In genomic region chr14:105058521-105059034, GRCh38 we compare ENCODE assay signal across 13 cellular contexts. TPM values are rescaled to one million over a fixed set of nuclear protein-coding genes. Genes with fewer than 3 reads are reported as not detected.
A peak's percentile ranks its signal among the peaks of the same experiment; 100 is the strongest.
DNase-seq lines count a peak whose midpoint lies in the region; ATAC-seq and TF ChIP-seq lines count a peak whose summit lies in the region.
"Had no signal": no experiment of that assay in that cellular context is flagged by ENCODE, and none has a peak within 500 bp of the region (broad histone marks: within the 10 kb centered on the region; RNA-seq: fewer than 3 reads in every experiment).

No MANE protein-coding gene starts in this region.

- H3K23ac ChIP-seq in IMR-90 (ENCODE audit: low read depth, low read length) = no peak overlapping the region

- H3K9me3 ChIP-seq in IMR-90 (ENCODE audit: control insufficient read depth, insufficient read depth, low read length) = no peaks in the 10 kb centered on the region
- H3K9me3 ChIP-seq: Peyer's patch, transverse colon had no signal

- no TSS peak for BruUV-seq in IMR-90 (replicated peaks; lab: Mats Ljungman, UMichigan)

- H3K27ac Mint-ChIP-seq in activated T-cell treated with anti-CD3 and anti-CD28 coated beads, Interleukin-2, amount 50 U/mL, for 72 hours = no peak overlapping the region
- H3K27ac Mint-ChIP-seq in dendritic cell treated with granulocyte-macrophage colony-stimulating factor and Interleukin-4, amounts not matched to agents 40 ng/mL and 50 ng/mL, for 4 days = peak overlapping the region; percentile 98

- H3K4me1 Mint-ChIP-seq in activated T-cell treated with anti-CD3 and anti-CD28 coated beads, Interleukin-2, amount 50 U/mL, for 72 hours (ENCODE audit: low read depth) = peaks cover 49% of the 10 kb centered on the region
- peaks cover 62% of the 10 kb centered on the region for H3K4me1 Mint-ChIP-seq in dendritic cell treated with granulocyte-macrophage colony-stimulating factor and Interleukin-4, amounts not matched to agents 40 ng/mL and 50 ng/mL, for 4 days (ENCODE audit: low read depth)

- H3K4me3 Mint-ChIP-seq in activated T-cell treated with anti-CD3 and anti-CD28 coated beads, Interleukin-2, amount 50 U/mL, for 72 hours = peak overlapping the region in 1 of 2 donors; percentile 90
- H3K4me3 Mint-ChIP-seq in dendritic cell treated with granulocyte-macrophage colony-stimulating factor and Interleukin-4, amounts not matched to agents 40 ng/mL and 50 ng/mL, for 4 days = peak overlapping the region; percentile 76

- in situ Hi-C loops in IMR-90 (cut with MboI; ENCODE audit: low sequenced_read_pairs) = no loop called here

- no peaks in the 10 kb centered on the region for H3K9me3 Mint-ChIP-seq in activated T-cell treated with anti-CD3 and anti-CD28 coated beads, Interleukin-2, amount 50 U/mL, for 72 hours
- no peaks in the 10 kb centered on the region for H3K9me3 Mint-ChIP-seq in dendritic cell treated with granulocyte-macrophage colony-stimulating factor and Interleukin-4, amounts not matched to agents 40 ng/mL and 50 ng/mL, for 4 days

- no peak overlapping the region for H2AFZ ChIP-seq in IMR-90 (replicated peaks; ENCODE audit: low read length, poor library complexity)

- no peak overlapping the region for H3K4ac ChIP-seq in IMR-90 (ENCODE audit: low read depth, low read length)

- H3K4me1 ChIP-seq in IMR-90 (ENCODE audit: control insufficient read depth, insufficient read depth, low read length) = no peaks in the 10 kb centered on the region

- H4K5ac ChIP-seq in IMR-90 (ENCODE audit: low read depth, low read length) = no peak overlapping the region

- H2AK9ac ChIP-seq in IMR-90 (replicated peaks; ENCODE audit: low read depth, low read length, poor library complexity) = peak overlapping the region; percentile 42

- no peak overlapping the region for H2AK5ac ChIP-seq in IMR-90 (ENCODE audit: low read depth, low read length)

- H3K27ac ChIP-seq in IMR-90 (ENCODE audit: insufficient read depth, low read length) = no peak overlapping the region

- POLR2A ChIA-PET in IMR-90 (lab: Charles Lee; ENCODE audit: unreplicated experiment) = no interaction called here

- H2BK120ac ChIP-seq in IMR-90 (ENCODE audit: low read depth, low read length) = no peak overlapping the region

- TF ChIP-seq RAD21 in IMR-90 (IDR thresholded peaks at IDR 0.05; ENCODE audit: low read length) = no peak

- no peak overlapping the region for H2BK5ac ChIP-seq in IMR-90 (ENCODE audit: low read depth, low read length, poor library complexity, severe bottlenecking)

- H3K18ac ChIP-seq in IMR-90 (ENCODE audit: low read depth, low read length) = no peak overlapping the region

- no peak overlapping the region for H3K14ac ChIP-seq in IMR-90 (replicated peaks; ENCODE audit: low read depth, low read length)

- intact Hi-C loops in IMR-90 (cut with micrococcal nuclease) = no loop called here
- intact Hi-C loops in dendritic cell treated with granulocyte-macrophage colony-stimulating factor and Interleukin-4, amounts not matched to agents 40 ng/mL and 50 ng/mL, for 4 days (cut with micrococcal nuclease) = no loop called here
- intact Hi-C loops in sciatic nerve (cut with DNase I) = loop anchor here (10.0 kb wide), 1 partner anchor 1066 kb away; no protein-coding TSS in a partner anchor

- H4K91ac ChIP-seq in IMR-90 (ENCODE audit: insufficient read depth, low read depth, low read length) = no peak overlapping the region

- dilution Hi-C loops in IMR-90 (cut with HindIII; ENCODE audit: low sequenced_read_pairs, unreplicated experiment) = loop anchor here (10.0 kb wide), 1 partner anchor 124 kb away; no protein-coding TSS in a partner anchor

- TF ChIP-seq CTCF in IMR-90 (conservative IDR thresholded peaks at IDR 0.05; ENCODE audit: low read depth, low read length) = no peak

- no peak overlapping the region for H2BK20ac ChIP-seq in IMR-90 (ENCODE audit: low read depth, low read length)

- H3K79me1 ChIP-seq in IMR-90 (ENCODE audit: low read depth in 1 of 2, low read length in 2 of 2) = no peaks in the 10 kb centered on the region

- 85% methylated on average over 4 of the region's 14 CpGs; no CpG with 5 or more reads in 1 of the 2 experiments for WGBS in IMR-90 (ENCODE audit: extremely low coverage in 2 of 2, insufficient read length in 1 of 2), 2 experiments

- no peak overlapping the region for H3K56ac ChIP-seq in IMR-90 (ENCODE audit: extremely low read depth, insufficient read depth, low read length)

- no peak overlapping the region for H2BK15ac ChIP-seq in IMR-90 (ENCODE audit: low read depth, low read length)

- no peak overlapping the region for H3K4me2 ChIP-seq in IMR-90 (ENCODE audit: low read depth, low read length)

- H3K9me1 ChIP-seq in IMR-90 (ENCODE audit: insufficient read depth, low read length) = no peaks in the 10 kb centered on the region

- no peak overlapping the region for H3K9ac ChIP-seq in IMR-90 (ENCODE audit: low read depth, low read length)

- no peaks in the 10 kb centered on the region for H3K27me3 Mint-ChIP-seq in activated T-cell treated with anti-CD3 and anti-CD28 coated beads, Interleukin-2, amount 50 U/mL, for 72 hours (ENCODE audit: low read depth)
- no peaks in the 10 kb centered on the region for H3K27me3 Mint-ChIP-seq in dendritic cell treated with granulocyte-macrophage colony-stimulating factor and Interleukin-4, amounts not matched to agents 40 ng/mL and 50 ng/mL, for 4 days

- no peak overlapping the region for H4K8ac ChIP-seq in IMR-90 (ENCODE audit: low read depth in 2 of 2, low read length in 2 of 2)

- H3K36me3 ChIP-seq in IMR-90 (ENCODE audit: control insufficient read depth, insufficient read depth, low read length) = no peaks in the 10 kb centered on the region
- H3K36me3 ChIP-seq: Peyer's patch, transverse colon had no signal

- no peak for TF ChIP-seq POLR2A in IMR-90 (IDR thresholded peaks at IDR 0.05; ENCODE audit: low read depth, low read length)

- H4K20me1 ChIP-seq in IMR-90 (ENCODE audit: insufficient read depth, low read length) = no peaks in the 10 kb centered on the region

- ATAC-seq in activated T-cell treated with anti-CD3 and anti-CD28 coated beads, Interleukin-2, amount 50 U/mL, for 72 hours (replicated peaks in 1 of 2) = no peak
- no peak for ATAC-seq in IMR-90 (ENCODE audit: low read depth)
- peak; percentile 43 for ATAC-seq in sciatic nerve
- no peak for ATAC-seq in esophagus mucosa
- ATAC-seq in SK-N-SH treated with all-trans-retinoic acid at 6 μM for 48 hours = no peak

- H3K27me3 ChIP-seq in IMR-90 (ENCODE audit: control insufficient read depth, insufficient read depth, low read length) = peaks cover 15% of the 10 kb centered on the region
- H3K27me3 ChIP-seq: Peyer's patch, transverse colon had no signal

- peaks cover 3 to 8% of the 10 kb centered on the region in 2 donors for H3K36me3 Mint-ChIP-seq in activated T-cell treated with anti-CD3 and anti-CD28 coated beads, Interleukin-2, amount 50 U/mL, for 72 hours (ENCODE audit: insufficient read depth in 2 of 2)
- peaks cover 85% of the 10 kb centered on the region for H3K36me3 Mint-ChIP-seq in dendritic cell treated with granulocyte-macrophage colony-stimulating factor and Interleukin-4, amounts not matched to agents 40 ng/mL and 50 ng/mL, for 4 days (ENCODE audit: low read depth)

- peak; percentile 20 for DNase-seq in activated T-cell treated with anti-CD3 and anti-CD28 coated beads, Interleukin-2, amount 50 U/mL, for 1 hour
- no peak for DNase-seq in activated T-cell treated with anti-CD3 and anti-CD28 coated beads, Interleukin-2, amount 50 U/mL, for 72 hours
- DNase-seq in IMR-90 (no peak), sciatic nerve (ENCODE audit: low spot score) (no peak), cerebellar cortex (ENCODE audit: low spot score) (no peak)
- DNase-seq: hippocampal formation, NCI-H446 treated with DMSO at 0.1 percent for 48 hours, transverse colon had no signal

- no peak overlapping the region for H3K4me3 ChIP-seq in IMR-90 (ENCODE audit: insufficient read depth, low read depth, low read length)
- H3K4me3 ChIP-seq: Peyer's patch, transverse colon had no signal

- CTCF ChIA-PET in IMR-90 (lab: Yijun Ruan, JAX) = no interaction called here

TF ChIP-seq in IMR-90, 13 proteins besides CTCF, POLR2A, EP300 and RAD21 (continues in another document):
- TF ChIP-seq MAZ (IDR thresholded peaks at IDR 0.05; ENCODE audit: borderline replicate concordance, low read depth, low read length) = no peak
- TF ChIP-seq NFE2L2 (IDR thresholded peaks at IDR 0.05; ENCODE audit: low read depth, low read length) = no peak
- no peak for TF ChIP-seq RCOR1 (IDR thresholded peaks at IDR 0.05; ENCODE audit: insufficient replicate concordance, low read length)
- no peak for TF ChIP-seq BHLHE40 (IDR thresholded peaks at IDR 0.05; ENCODE audit: low read depth, low read length)
- no peak for TF ChIP-seq SMC3 (IDR thresholded peaks at IDR 0.05; ENCODE audit: low read depth, low read length)
- no peak for TF ChIP-seq FOS (IDR thresholded peaks at IDR 0.05; ENCODE audit: low read depth, low read length)
- TF ChIP-seq MXI1 (IDR thresholded peaks at IDR 0.05; ENCODE audit: borderline replicate concordance, low read depth, low read length) = no peak
- no peak for TF ChIP-seq CHD1 (IDR thresholded peaks at IDR 0.05; ENCODE audit: low read depth, low read length)

TF ChIP-seq in SK-N-SH treated with all-trans-retinoic acid at 6 μM for 48 hours, 23 proteins besides CTCF, POLR2A, EP300 and RAD21:
- no peak for TF ChIP-seq ESRRG (CRISPR knock-in tag; IDR thresholded peaks at IDR 0.05)
- no peak for TF ChIP-seq TOX (CRISPR knock-in tag; IDR thresholded peaks at IDR 0.05; ENCODE audit: borderline replicate concordance)
- TF ChIP-seq ZNF565 (CRISPR knock-in tag; conservative IDR thresholded peaks at IDR 0.05; ENCODE audit: low read depth) = no peak
- TF ChIP-seq CSDC2 (CRISPR knock-in tag; IDR thresholded peaks at IDR 0.05) = no peak

RNA-seq across cellular contexts. Expression of gene GPR132, which starts 6.7 kb away (rescaled TPM):
- 10 to 100 TPM; 38.2 to 49.6 TPM for total RNA-seq in activated T-cell treated with anti-CD3 and anti-CD28 coated beads, Interleukin-2, amount 50 U/mL, for 72 hours
- total RNA-seq in IMR-90 (2012; rRNA removed) (under 0.01 TPM in 2 replicates), sciatic nerve (3.2 TPM), esophagus mucosa (0.36 TPM)
- polyA plus RNA-seq in IMR-90 (2012; rRNA removed) = 0.10 and 0.19 TPM in 2 replicates
- 0.15 and 0.43 TPM in 2 replicates for polyA plus RNA-seq in IMR-90 (2012; cell fraction: cytosol; rRNA removed)
- 1.9 and 3.3 TPM in 2 replicates for polyA plus RNA-seq in IMR-90 (2012; cell fraction: nucleus; rRNA removed; ENCODE audit: low replicate concordance)
- polyA plus RNA-seq: fibroblast of lung had no signal

RNA-seq across cellular contexts. Expression of gene CDCA4, which starts 37.7 kb away (rescaled TPM):
- 10 to 100 TPM; 56.8 to 57.5 TPM for total RNA-seq in activated T-cell treated with anti-CD3 and anti-CD28 coated beads, Interleukin-2, amount 50 U/mL, for 72 hours
- total RNA-seq in IMR-90 (2012; rRNA removed) (17.7 and 19.7 TPM in 2 replicates), sciatic nerve (5.5 TPM), esophagus mucosa (21.8 TPM)
- polyA plus RNA-seq in IMR-90 (2012; rRNA removed) = 18.6 and 21.4 TPM in 2 replicates
- polyA plus RNA-seq in IMR-90 (2012; cell fraction: cytosol; rRNA removed) = 17.8 and 18.2 TPM in 2 replicates
- 9.9 and 13.1 TPM in 2 replicates for polyA plus RNA-seq in IMR-90 (2012; cell fraction: nucleus; rRNA removed; ENCODE audit: low replicate concordance)
